In genomic region chr15:40151499-40151898, GRCh38 we compare ENCODE assay signal across 15 cellular contexts. TPM values are rescaled to one million over a fixed set of nuclear protein-coding genes. Genes with fewer than 3 reads are reported as not detected.
DNase-seq lines count a peak whose midpoint lies in the region; ATAC-seq and TF ChIP-seq lines count a peak whose summit lies in the region.
"Had no signal": no experiment of that assay in that cellular context is flagged by ENCODE, and none has a peak within 500 bp of the region (broad histone marks: within the 10 kb centered on the region; RNA-seq: fewer than 3 reads in every experiment).

No MANE protein-coding gene starts in this region.

- ATAC-seq in WTC11 (no peak), gastrocnemius medialis (peak in 1 of 2 donors; percentile 47), HG02970 (IDR thresholded peaks at IDR 0.05; ENCODE audit: low FRiP score, unreplicated experiment) (no peak)
- ATAC-seq: HCT116 had no signal

- H3K27ac Mint-ChIP-seq in WTC11: peak overlapping the region; percentile 4; the same call in 1 of the 2 replicates

- no peak for TF ChIP-seq CTCF in WTC11 (IDR thresholded peaks at IDR 0.05)
- no peak for TF ChIP-seq CTCF in esophagus muscularis mucosa (IDR thresholded peaks at IDR 0.05)
- no peak for TF ChIP-seq CTCF in gastrocnemius medialis (IDR thresholded peaks at IDR 0.05 in 4 of 5, conservative IDR thresholded peaks at IDR 0.05 in 1 of 5)
- no peak for TF ChIP-seq CTCF in ascending aorta (IDR thresholded peaks at IDR 0.05)

- no peak for TF ChIP-seq POLR2A in esophagus muscularis mucosa (IDR thresholded peaks at IDR 0.05; ENCODE audit: low read depth)
- no peak for TF ChIP-seq POLR2A in gastrocnemius medialis (IDR thresholded peaks at IDR 0.05)

- POLR2A ChIA-PET in WTC11 (lab: Charles Lee): interaction anchor here (0.6 kb wide), 1 partner anchor 365 kb away, joined by 3 read pairs; no protein-coding TSS in a partner anchor

- no peaks in the 10 kb centered on the region for H3K27me3 Mint-ChIP-seq in WTC11 (ENCODE audit: low read depth)

- H3K27me3 ChIP-seq in esophagus muscularis mucosa: no peaks in the 10 kb centered on the region
- no peaks in the 10 kb centered on the region for H3K27me3 ChIP-seq in gastrocnemius medialis
- no peaks in the 10 kb centered on the region for H3K27me3 ChIP-seq in ascending aorta
- H3K27me3 ChIP-seq: BLaER1 had no signal

- peaks cover 35% of the 10 kb centered on the region for H3K4me1 Mint-ChIP-seq in WTC11
- H3K4me1 Mint-ChIP-seq: CD8-positive, alpha-beta memory T cell had no signal

- intact Hi-C loops in esophagus muscularis mucosa (cut with DNase I): no loop called here
- intact Hi-C loops in gastrocnemius medialis (cut with DNase I; ENCODE audit: low total_unique reads): loop anchor here (2.0 kb wide), 1 partner anchor 83 kb away; no protein-coding TSS in a partner anchor
- intact Hi-C loops in ascending aorta (cut with DNase I): no loop called here

- WGBS in esophagus muscularis mucosa: 89% methylated on average over 6 of the region's 6 CpGs

- in situ Hi-C loops in gastrocnemius medialis (cut with MboI; ENCODE audit: low sequenced_read_pairs in 4 of 4): no loop called here

- no peaks in the 10 kb centered on the region for H3K36me3 ChIP-seq in esophagus muscularis mucosa
- H3K36me3 ChIP-seq in gastrocnemius medialis: no peaks in the 10 kb centered on the region
- H3K36me3 ChIP-seq in ascending aorta: no peaks in the 10 kb centered on the region
- H3K36me3 ChIP-seq: BLaER1 had no signal

- H3K27ac ChIP-seq in esophagus muscularis mucosa (replicated peaks in 1 of 4): no peak overlapping the region
- peak overlapping the region in 3 of 4 donors; percentile 61 to 83 (median 77) for H3K27ac ChIP-seq in gastrocnemius medialis
- no peak overlapping the region for H3K27ac ChIP-seq in ascending aorta
- H3K27ac ChIP-seq: 22Rv1, BLaER1 had no signal

- no peak for TF ChIP-seq EP300 in esophagus muscularis mucosa (IDR thresholded peaks at IDR 0.05)

- no peak overlapping the region for H3K4me3 ChIP-seq in esophagus muscularis mucosa
- H3K4me3 ChIP-seq in gastrocnemius medialis: no peak overlapping the region
- H3K4me3 ChIP-seq in ascending aorta: no peak overlapping the region
- H3K4me3 ChIP-seq: BLaER1 had no signal

- H3K9me3 Mint-ChIP-seq in WTC11: peaks cover 11% of the 10 kb centered on the region
- H3K9me3 Mint-ChIP-seq: CD8-positive, alpha-beta memory T cell had no signal

- peak; percentile 7 for DNase-seq in NCI-H510A treated with DMSO at 0.1 percent for 48 hours (lab: John Stamatoyannopoulos, UW)
- no peak for DNase-seq in NCI-H510A (lab: John Stamatoyannopoulos, UW)
- DNase-seq in WTC11 (ENCODE audit: low spot score): no peak
- DNase-seq in esophagus muscularis mucosa (ENCODE audit: extremely low spot score): peak; percentile 60
- DNase-seq in gastrocnemius medialis: no peak
- DNase-seq in ascending aorta (ENCODE audit: low spot score in 2 of 2): no peak
- DNase-seq in effector CD8-positive, alpha-beta T cell (lab: John Stamatoyannopoulos, UW): no peak
- DNase-seq: Caco-2; CD8-positive, alpha-beta memory T cell; DND-41; GDM1 had no signal

- H3K9me3 ChIP-seq in esophagus muscularis mucosa (no peaks in the 10 kb centered on the region), gastrocnemius medialis (no peaks in the 10 kb centered on the region), ascending aorta (no peaks in the 10 kb centered on the region)
- H3K9me3 ChIP-seq: BLaER1, Caco-2 had no signal

- no peak overlapping the region for H3K4me3 Mint-ChIP-seq in WTC11
- H3K4me3 Mint-ChIP-seq: CD8-positive, alpha-beta memory T cell had no signal

- H3K4me1 ChIP-seq in esophagus muscularis mucosa: no peaks in the 10 kb centered on the region
- H3K4me1 ChIP-seq in gastrocnemius medialis: peaks cover 18 to 22% of the 10 kb centered on the region in 2 donors
- no peaks in the 10 kb centered on the region for H3K4me1 ChIP-seq in ascending aorta
- H3K4me1 ChIP-seq: BLaER1 had no signal

- no peaks in the 10 kb centered on the region for H3K36me3 Mint-ChIP-seq in WTC11
- H3K36me3 Mint-ChIP-seq: CD8-positive, alpha-beta memory T cell had no signal

- CTCF ChIA-PET in WTC11 (lab: Charles Lee): interaction anchor here (0.6 kb wide), 1 partner anchor 175 kb away, joined by 3 read pairs; no protein-coding TSS in a partner anchor

TF ChIP-seq in WTC11, 78 proteins besides CTCF, POLR2A, EP300 and RAD21 (continues in another document):
- TF ChIP-seq TEAD4 (CRISPR knock-in tag; IDR thresholded peaks at IDR 0.05): no peak
- TF ChIP-seq, protein P1, sequence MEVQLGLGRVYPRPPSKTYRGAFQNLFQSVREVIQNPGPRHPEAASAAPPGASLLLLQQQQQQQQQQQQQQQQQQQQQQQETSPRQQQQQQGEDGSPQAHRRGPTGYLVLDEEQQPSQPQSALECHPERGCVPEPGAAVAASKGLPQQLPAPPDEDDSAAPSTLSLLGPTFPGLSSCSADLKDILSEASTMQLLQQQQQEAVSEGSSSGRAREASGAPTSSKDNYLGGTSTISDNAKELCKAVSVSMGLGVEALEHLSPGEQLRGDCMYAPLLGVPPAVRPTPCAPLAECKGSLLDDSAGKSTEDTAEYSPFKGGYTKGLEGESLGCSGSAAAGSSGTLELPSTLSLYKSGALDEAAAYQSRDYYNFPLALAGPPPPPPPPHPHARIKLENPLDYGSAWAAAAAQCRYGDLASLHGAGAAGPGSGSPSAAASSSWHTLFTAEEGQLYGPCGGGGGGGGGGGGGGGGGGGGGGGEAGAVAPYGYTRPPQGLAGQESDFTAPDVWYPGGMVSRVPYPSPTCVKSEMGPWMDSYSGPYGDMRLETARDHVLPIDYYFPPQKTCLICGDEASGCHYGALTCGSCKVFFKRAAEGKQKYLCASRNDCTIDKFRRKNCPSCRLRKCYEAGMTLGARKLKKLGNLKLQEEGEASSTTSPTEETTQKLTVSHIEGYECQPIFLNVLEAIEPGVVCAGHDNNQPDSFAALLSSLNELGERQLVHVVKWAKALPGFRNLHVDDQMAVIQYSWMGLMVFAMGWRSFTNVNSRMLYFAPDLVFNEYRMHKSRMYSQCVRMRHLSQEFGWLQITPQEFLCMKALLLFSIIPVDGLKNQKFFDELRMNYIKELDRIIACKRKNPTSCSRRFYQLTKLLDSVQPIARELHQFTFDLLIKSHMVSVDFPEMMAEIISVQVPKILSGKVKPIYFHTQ (CRISPR knock-in tag; IDR thresholded peaks at IDR 0.05): no peak
- no peak for TF ChIP-seq ZNF396 (CRISPR knock-in tag; IDR thresholded peaks at IDR 0.05; ENCODE audit: borderline replicate concordance)
- TF ChIP-seq ZNF671 (CRISPR knock-in tag; IDR thresholded peaks at IDR 0.05): no peak
- TF ChIP-seq, protein P2, sequence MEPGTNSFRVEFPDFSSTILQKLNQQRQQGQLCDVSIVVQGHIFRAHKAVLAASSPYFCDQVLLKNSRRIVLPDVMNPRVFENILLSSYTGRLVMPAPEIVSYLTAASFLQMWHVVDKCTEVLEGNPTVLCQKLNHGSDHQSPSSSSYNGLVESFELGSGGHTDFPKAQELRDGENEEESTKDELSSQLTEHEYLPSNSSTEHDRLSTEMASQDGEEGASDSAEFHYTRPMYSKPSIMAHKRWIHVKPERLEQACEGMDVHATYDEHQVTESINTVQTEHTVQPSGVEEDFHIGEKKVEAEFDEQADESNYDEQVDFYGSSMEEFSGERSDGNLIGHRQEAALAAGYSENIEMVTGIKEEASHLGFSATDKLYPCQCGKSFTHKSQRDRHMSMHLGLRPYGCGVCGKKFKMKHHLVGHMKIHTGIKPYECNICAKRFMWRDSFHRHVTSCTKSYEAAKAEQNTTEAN (CRISPR knock-in tag; IDR thresholded peaks at IDR 0.05): no peak
- no peak for TF ChIP-seq ZNF416 (CRISPR knock-in tag; IDR thresholded peaks at IDR 0.05)
- TF ChIP-seq NR2C2 (CRISPR knock-in tag; IDR thresholded peaks at IDR 0.05): no peak
- TF ChIP-seq, protein P3, sequence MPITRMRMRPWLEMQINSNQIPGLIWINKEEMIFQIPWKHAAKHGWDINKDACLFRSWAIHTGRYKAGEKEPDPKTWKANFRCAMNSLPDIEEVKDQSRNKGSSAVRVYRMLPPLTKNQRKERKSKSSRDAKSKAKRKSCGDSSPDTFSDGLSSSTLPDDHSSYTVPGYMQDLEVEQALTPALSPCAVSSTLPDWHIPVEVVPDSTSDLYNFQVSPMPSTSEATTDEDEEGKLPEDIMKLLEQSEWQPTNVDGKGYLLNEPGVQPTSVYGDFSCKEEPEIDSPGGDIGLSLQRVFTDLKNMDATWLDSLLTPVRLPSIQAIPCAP (CRISPR knock-in tag; IDR thresholded peaks at IDR 0.05): no peak
- no peak for TF ChIP-seq TEAD1 (CRISPR knock-in tag; IDR thresholded peaks at IDR 0.05)
- no peak for TF ChIP-seq ZSCAN18 (CRISPR knock-in tag; IDR thresholded peaks at IDR 0.05)
- no peak for TF ChIP-seq ATF1 (CRISPR knock-in tag; IDR thresholded peaks at IDR 0.05)
- no peak for TF ChIP-seq CREM (CRISPR knock-in tag; IDR thresholded peaks at IDR 0.05)
- TF ChIP-seq CBFB (CRISPR knock-in tag; IDR thresholded peaks at IDR 0.05; ENCODE audit: low read depth): no peak
- TF ChIP-seq JUN (CRISPR knock-in tag; IDR thresholded peaks at IDR 0.05): no peak
- TF ChIP-seq CREB1 (CRISPR knock-in tag; IDR thresholded peaks at IDR 0.05): no peak

RNA-seq across cellular contexts. Expression of gene BUB1B, which starts 9.4 kb away (rescaled TPM):
- total RNA-seq in WTC11 (2021) (148 to 192 TPM (median 156 TPM) in 3 replicates), esophagus muscularis mucosa (1 to 10 TPM in 1 of 4 donors, under 1 TPM in 2, not detected in 1; 0.06 to 1.3 (median 0.17) TPM), gastrocnemius medialis (1 to 10 TPM in 1 of 4 donors, under 1 TPM in 1, not detected in 2; 0.51 to 1.8 TPM), ascending aorta (not detected)

RNA-seq across cellular contexts. Expression of gene BMF, which starts 42.8 kb away (rescaled TPM):
- 32.9 to 36.9 TPM (median 36.6 TPM) in 3 replicates for total RNA-seq in WTC11 (2021)
- total RNA-seq in esophagus muscularis mucosa: 1 to 10 TPM; 4.6 to 8.3 (median 6.3) TPM
- total RNA-seq in gastrocnemius medialis: 10 to 100 TPM in 1 of 4 donors, 1 to 10 TPM in 2, under 1 TPM in 1; 0.82 to 11.6 (median 3.2) TPM
- total RNA-seq in ascending aorta: 2.2 TPM

Comparison
In these comparisons a context has a peak if more than half of its experiments do, and no peak if none do; other contexts are left out.
1. DNase-seq: peak in NCI-H510A treated with DMSO at 0.1 percent for 48 hours (single experiment) and esophagus muscularis mucosa (single experiment); none in NCI-H510A (single experiment), WTC11 (single experiment), gastrocnemius medialis (0 of 2), ascending aorta (0 of 2) and effector CD8-positive, alpha-beta T cell (single experiment).
2. H3K27ac ChIP-seq: peak in gastrocnemius medialis (3 of 4); none in esophagus muscularis mucosa (0 of 4) and ascending aorta (0 of 2).
3. RNA of gene BUB1B, which starts 9.4 kb away (total RNA-seq): 148 to 192 TPM in WTC11; 0.51 to 1.8 TPM in gastrocnemius medialis, 0.06 to 1.3 TPM in esophagus muscularis mucosa and not detected in ascending aorta (single experiment); every median in the first group is over 10 times any median in the second.